Comparison of ENCODE assay signal across 8 cellular contexts in the genomic region with DNA sequence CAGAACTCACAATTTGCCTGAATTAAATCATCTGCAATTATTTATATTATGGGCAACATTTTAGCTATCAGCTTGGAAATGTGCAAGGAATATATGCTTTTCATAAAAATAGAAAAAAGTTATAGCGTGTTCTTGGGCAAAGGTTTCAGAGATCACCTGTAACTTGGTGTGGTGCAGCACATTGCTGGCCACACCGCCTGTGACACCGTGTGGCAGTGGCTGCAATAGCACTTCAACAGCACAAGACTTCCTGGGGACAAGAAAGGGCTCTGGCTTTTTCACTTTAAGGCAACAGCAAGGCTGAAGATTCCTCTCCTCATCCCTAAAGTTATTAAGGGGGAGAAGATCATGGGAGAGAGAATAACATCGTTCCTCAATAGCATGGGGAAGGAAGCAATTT. TPM values are rescaled to one million over a fixed set of nuclear protein-coding genes. Genes with fewer than 3 reads are reported as not detected.
DNase-seq lines count a peak whose midpoint lies in the region; ATAC-seq, FAIRE-seq and TF ChIP-seq lines count a peak whose summit lies in the region.

No MANE protein-coding gene starts in this region.

- H3K27ac ChIP-seq in RWPE1 (no peak overlapping the region), pancreas (no peak overlapping the region)

- no peak overlapping the region for H3K4me3 ChIP-seq in pancreas

- H3K27me3 ChIP-seq in pancreas: no peaks in the 10 kb centered on the region

- 16 to 18% methylated on average over 4 of the region's 4 CpGs for WGBS in pancreas, 2 donors

- CTCF ChIA-PET in RWPE1 (lab: Yijun Ruan, JAX): interaction anchor here (0.6 kb wide), 1 partner anchor 73 kb away, joined by 3 read pairs; no protein-coding TSS in a partner anchor

- DNase-seq in SIG-M5 treated with dmso at 0.1 percent for 504 hours (lab: John Stamatoyannopoulos, UW; ENCODE audit: unreplicated experiment) (peak; percentile 24), SIG-M5 (lab: John Stamatoyannopoulos, UW) (no peak), RWPE1 (ENCODE audit: low spot score) (no peak), pancreas (peak in 1 of 6 donors; percentile 21), NCI-H2171 treated with DMSO at 0.1 percent for 48 hours (lab: John Stamatoyannopoulos, UW) (no peak), NCI-H1436 treated with DMSO at 0.1 percent for 48 hours (lab: John Stamatoyannopoulos, UW) (no peak)

- no peaks in the 10 kb centered on the region for H3K36me3 ChIP-seq in pancreas

- H3K4me1 ChIP-seq in pancreas: peaks cover 0 to 5% (median 0%) of the 10 kb centered on the region in 3 donors

- peak; percentile 87 for ATAC-seq in HG03159 (IDR thresholded peaks at IDR 0.05; ENCODE audit: unreplicated experiment)
- peak in 3 of 4 donors; percentile 54 to 70 (median 66) for ATAC-seq in pancreas
- ATAC-seq in GM18517 (IDR thresholded peaks at IDR 0.05; ENCODE audit: unreplicated experiment): no peak

- intact Hi-C loops in pancreas (cut with DNase I): no loop called here

- POLR2A ChIA-PET in RWPE1 (lab: Yijun Ruan, JAX; ENCODE audit: low non-redundant PET): no interaction called here

- H3K9me3 ChIP-seq in pancreas: no peaks in the 10 kb centered on the region

- FAIRE-seq in pancreas (lab: Jason Lieb, UNC): no peak

- TF ChIP-seq CTCF in RWPE1 (conservative IDR thresholded peaks at IDR 0.05; ENCODE audit: low read depth): peak; percentile 55
- peak in 1 of 4 donors; percentile 14 for TF ChIP-seq CTCF in pancreas (IDR thresholded peaks at IDR 0.05)

RNA-seq across cellular contexts. Expression of gene SERPINB3, which starts 14.8 kb away (rescaled TPM):
- not detected for total RNA-seq in pancreas
- under 1 TPM in 1 of 2 donors, not detected in 1; 0.07 TPM for polyA plus RNA-seq in pancreas

RNA-seq across cellular contexts. Expression of gene SERPINB11, which starts 26.2 kb away (rescaled TPM):
- not detected for total RNA-seq in pancreas
- not detected for polyA plus RNA-seq in pancreas

RNA-seq across cellular contexts. Expression of gene SERPINB4, which starts 32.5 kb away (rescaled TPM):
- total RNA-seq in pancreas: not detected
- not detected for polyA plus RNA-seq in pancreas
